In genomic region chr11:19979519-19979845, GRCh38 we compare ENCODE assay signal across 9 cellular contexts.
A peak's percentile ranks its signal among the peaks of the same experiment; 100 is the strongest.
DNase-seq lines count a peak whose midpoint lies in the region; ATAC-seq and TF ChIP-seq lines count a peak whose summit lies in the region.
"Had no signal": no experiment of that assay in that cellular context is flagged by ENCODE, and none has a peak within 500 bp of the region (broad histone marks: within the 10 kb centered on the region; RNA-seq: fewer than 3 reads in every experiment).

No MANE protein-coding gene starts in this region.

- H3K27ac Mint-ChIP-seq in memory B cell, result peak overlapping the region; percentile 9
- H3K27ac Mint-ChIP-seq in activated naive CD4-positive, alpha-beta T cell treated with anti-CD3 and anti-CD28 coated beads, Interleukin-2, amount 10 ng/mL, durations not matched to agents 7 days and 5 days, result no peak overlapping the region

- H3K36me3 ChIP-seq in right atrium auricular region, result peaks cover 6% of the 10 kb centered on the region

- ATAC-seq in GM18511 (IDR thresholded peaks at IDR 0.05; ENCODE audit: unreplicated experiment), result peak; percentile 79
- peak; percentile 67 for ATAC-seq in GM21619 (IDR thresholded peaks at IDR 0.05; ENCODE audit: unreplicated experiment)
- ATAC-seq in HG03469 (IDR thresholded peaks at IDR 0.05; ENCODE audit: unreplicated experiment), result peak; percentile 82
- ATAC-seq in memory B cell (ENCODE audit: low read depth), result peak; percentile 77

- H3K27me3 ChIP-seq in right atrium auricular region, result no peaks in the 10 kb centered on the region

- no peak overlapping the region for H3K4me3 ChIP-seq in right atrium auricular region

- peak overlapping the region; percentile 25 for H3K4me3 Mint-ChIP-seq in memory B cell
- H3K4me3 Mint-ChIP-seq in activated naive CD4-positive, alpha-beta T cell treated with anti-CD3 and anti-CD28 coated beads, Interleukin-2, amount 10 ng/mL, durations not matched to agents 7 days and 5 days, result no peak overlapping the region

- no peaks in the 10 kb centered on the region for H3K36me3 Mint-ChIP-seq in memory B cell
- H3K36me3 Mint-ChIP-seq in activated naive CD4-positive, alpha-beta T cell treated with anti-CD3 and anti-CD28 coated beads, Interleukin-2, amount 10 ng/mL, durations not matched to agents 7 days and 5 days, result no peaks in the 10 kb centered on the region

- H3K4me1 ChIP-seq in right atrium auricular region, result peaks cover 0 to 33% of the 10 kb centered on the region in 2 donors

- CTCF ChIA-PET in activated naive CD4-positive, alpha-beta T cell treated with anti-CD3 and anti-CD28 coated beads, Interleukin-2, amount 10 ng/mL, durations not matched to agents 7 days and 5 days (lab: Charles Lee), result no interaction called here

- no peaks in the 10 kb centered on the region for H3K9me3 ChIP-seq in right atrium auricular region

- peaks cover 24% of the 10 kb centered on the region for H3K4me1 Mint-ChIP-seq in memory B cell
- H3K4me1 Mint-ChIP-seq in activated naive CD4-positive, alpha-beta T cell treated with anti-CD3 and anti-CD28 coated beads, Interleukin-2, amount 10 ng/mL, durations not matched to agents 7 days and 5 days, result no peaks in the 10 kb centered on the region

- no peaks in the 10 kb centered on the region for H3K9me3 Mint-ChIP-seq in memory B cell
- H3K9me3 Mint-ChIP-seq in activated naive CD4-positive, alpha-beta T cell treated with anti-CD3 and anti-CD28 coated beads, Interleukin-2, amount 10 ng/mL, durations not matched to agents 7 days and 5 days, result no peaks in the 10 kb centered on the region

- peak in 1 of 2 donors; percentile 11 for DNase-seq in memory B cell (ENCODE audit: low spot score in 2 of 2)
- DNase-seq in NCI-H446 treated with DMSO at 0.1 percent for 48 hours (lab: John Stamatoyannopoulos, UW), result no peak
- no peak for DNase-seq in NCI-H748 treated with DMSO at 0.1 percent for 48 hours (lab: John Stamatoyannopoulos, UW)
- no peak for DNase-seq in right atrium auricular region (ENCODE audit: low spot score)
- DNase-seq in activated naive CD4-positive, alpha-beta T cell treated with anti-CD3 and anti-CD28 coated beads, Interleukin-2, amount 10 ng/mL, durations not matched to agents 7 days and 5 days, result no peak
- DNase-seq: NCI-H1930 had no signal

- no peak for TF ChIP-seq CTCF in right atrium auricular region (IDR thresholded peaks at IDR 0.05)

- peaks cover 17% of the 10 kb centered on the region for H3K27me3 Mint-ChIP-seq in memory B cell
- H3K27me3 Mint-ChIP-seq in activated naive CD4-positive, alpha-beta T cell treated with anti-CD3 and anti-CD28 coated beads, Interleukin-2, amount 10 ng/mL, durations not matched to agents 7 days and 5 days, result peaks cover 7% of the 10 kb centered on the region

- no peak overlapping the region for H3K27ac ChIP-seq in right atrium auricular region
